1 cellular context compared by ENCODE assay signal in genomic region chr19:38270587-38271167, GRCh38.
TF ChIP-seq lines count a peak whose summit lies in the region.

No MANE protein-coding gene starts in this region.

TF ChIP-seq in HCT116, 20 proteins besides CTCF, POLR2A, EP300 and RAD21 (continued from another document):
- no peak for TF ChIP-seq REST (IDR thresholded peaks at IDR 0.05; ENCODE audit: low read depth)
- TF ChIP-seq EGR1 (IDR thresholded peaks at IDR 0.05; ENCODE audit: low read depth): no peak
